In the genomic region with DNA sequence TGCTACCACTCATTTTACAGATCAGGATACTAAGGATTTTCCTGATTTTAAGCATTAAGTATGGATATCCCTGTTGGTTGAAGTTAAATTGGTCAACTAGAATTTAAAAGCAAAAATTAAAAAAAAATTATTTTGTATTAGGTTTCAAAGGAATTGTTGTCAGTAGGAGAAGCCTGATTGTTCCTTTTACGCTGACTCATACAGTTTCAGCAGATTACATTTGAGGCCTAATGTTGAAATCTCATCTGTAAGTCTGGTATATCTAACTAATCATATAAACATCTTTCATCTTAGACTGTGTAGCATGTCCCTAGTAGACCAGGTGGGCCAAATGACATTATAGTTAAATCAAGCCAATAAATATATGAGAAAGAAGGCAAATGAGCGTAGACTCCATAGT, we compare ENCODE assay signal across 21 cellular contexts.
"Had no signal": no experiment of that assay in that cellular context is flagged by ENCODE, and none has a peak within 500 bp of the region (broad histone marks: within the 10 kb centered on the region; RNA-seq: fewer than 3 reads in every experiment).

No MANE protein-coding gene starts in this region.

- H3K4me3 ChIP-seq: cardiac muscle cell, mucosa of descending colon, pancreas, psoas muscle, right atrium auricular region, upper lobe of right lung had no signal

- ATAC-seq: activated T-cell treated with anti-CD3 and anti-CD28 coated beads, Interleukin-2, amount 50 U/mL, for 4 hours; foreskin keratinocyte; left ventricle myocardium superior; mucosa of descending colon; pancreas; psoas muscle; stimulated activated naive CD8-positive, alpha-beta T cell treated with anti-CD3 and anti-CD28 coated beads, Interleukin-15, Interleukin-2, amounts not matched to agents 100 U/mL and 50 U/mL, for 24 hours; upper lobe of right lung; WTC11 had no signal

- H3K27me3 ChIP-seq: cardiac muscle cell, foreskin keratinocyte, pancreas, right atrium auricular region, upper lobe of right lung had no signal

- H3K36me3 Mint-ChIP-seq: WTC11 had no signal

- H3K9me3 ChIP-seq: mucosa of descending colon, pancreas, psoas muscle, right atrium auricular region, upper lobe of right lung had no signal

- H3K36me3 ChIP-seq: cardiac muscle cell, pancreas, right atrium auricular region, upper lobe of right lung had no signal

- H3K27ac ChIP-seq: cardiac muscle cell, foreskin keratinocyte, pancreas, psoas muscle, right atrium auricular region, upper lobe of right lung had no signal

- H3K27me3 Mint-ChIP-seq: activated naive CD8-positive, alpha-beta T cell treated with anti-CD3 and anti-CD28 coated beads, Interleukin-2, amount 10 ng/mL, durations not matched to agents 7 days and 5 days; memory B cell had no signal

- H3K4me1 ChIP-seq: upper lobe of right lung had no signal

- H3K27ac Mint-ChIP-seq: activated naive CD4-positive, alpha-beta T cell treated with anti-CD3 and anti-CD28 coated beads for 36 hours; activated naive CD8-positive, alpha-beta T cell treated with anti-CD3 and anti-CD28 coated beads, Interleukin-2, amount 10 ng/mL, durations not matched to agents 7 days and 5 days; memory B cell; nephron progenitor cell; WTC11 had no signal

- H3K9me3 Mint-ChIP-seq: activated naive CD4-positive, alpha-beta T cell treated with anti-CD3 and anti-CD28 coated beads for 36 hours; activated naive CD8-positive, alpha-beta T cell treated with anti-CD3 and anti-CD28 coated beads, Interleukin-2, amount 10 ng/mL, durations not matched to agents 7 days and 5 days; activated T-cell treated with anti-CD3 and anti-CD28 coated beads, Interleukin-2, amount 50 U/mL, for 4 hours; nephron progenitor cell; WTC11 had no signal

- H3K4me3 Mint-ChIP-seq: activated naive CD4-positive, alpha-beta T cell treated with anti-CD3 and anti-CD28 coated beads for 36 hours; activated naive CD8-positive, alpha-beta T cell treated with anti-CD3 and anti-CD28 coated beads, Interleukin-2, amount 10 ng/mL, durations not matched to agents 7 days and 5 days; activated T-cell treated with anti-CD3 and anti-CD28 coated beads, Interleukin-2, amount 50 U/mL, for 4 hours; memory B cell; nephron progenitor cell; WTC11 had no signal

- DNase-seq: activated CD4-positive, alpha-beta T cell treated with anti-CD3 and anti-CD28 coated beads, Interleukin-2, amount 50 U/mL, for 48 hours; activated CD8-positive, alpha-beta memory T cell treated with anti-CD3 and anti-CD28 coated beads, Interleukin-2, amount 50 U/mL, for 48 hours; activated naive CD4-positive, alpha-beta T cell treated with anti-CD3 and anti-CD28 coated beads for 36 hours; activated naive CD8-positive, alpha-beta T cell treated with anti-CD3 and anti-CD28 coated beads, Interleukin-2, amount 10 ng/mL, durations not matched to agents 7 days and 5 days; activated T-cell treated with anti-CD3 and anti-CD28 coated beads, Interleukin-2, amount 50 U/mL, for 4 hours; amygdala; foreskin keratinocyte; left ventricle myocardium superior; mucosa of descending colon; nephron progenitor cell; pancreas; psoas muscle; stimulated activated CD4-positive, alpha-beta T cell treated with anti-CD3 and anti-CD28 coated beads, Interleukin-12 subunit alpha, Interleukin-12 subunit beta, amount 100 ng/mL, for 4 hours; stimulated activated CD4-positive, alpha-beta T cell treated with anti-CD3 and anti-CD28 coated beads, Interleukin-4, amount 100 ng/mL, for 4 hours; stimulated activated naive CD8-positive, alpha-beta T cell treated with anti-CD3 and anti-CD28 coated beads, Interleukin-15, Interleukin-2, amounts not matched to agents 100 U/mL and 50 U/mL, for 24 hours; T-helper 9 cell; upper lobe of right lung had no signal

- H3K4me1 Mint-ChIP-seq: activated naive CD8-positive, alpha-beta T cell treated with anti-CD3 and anti-CD28 coated beads, Interleukin-2, amount 10 ng/mL, durations not matched to agents 7 days and 5 days; WTC11 had no signal
